In the genomic region with DNA sequence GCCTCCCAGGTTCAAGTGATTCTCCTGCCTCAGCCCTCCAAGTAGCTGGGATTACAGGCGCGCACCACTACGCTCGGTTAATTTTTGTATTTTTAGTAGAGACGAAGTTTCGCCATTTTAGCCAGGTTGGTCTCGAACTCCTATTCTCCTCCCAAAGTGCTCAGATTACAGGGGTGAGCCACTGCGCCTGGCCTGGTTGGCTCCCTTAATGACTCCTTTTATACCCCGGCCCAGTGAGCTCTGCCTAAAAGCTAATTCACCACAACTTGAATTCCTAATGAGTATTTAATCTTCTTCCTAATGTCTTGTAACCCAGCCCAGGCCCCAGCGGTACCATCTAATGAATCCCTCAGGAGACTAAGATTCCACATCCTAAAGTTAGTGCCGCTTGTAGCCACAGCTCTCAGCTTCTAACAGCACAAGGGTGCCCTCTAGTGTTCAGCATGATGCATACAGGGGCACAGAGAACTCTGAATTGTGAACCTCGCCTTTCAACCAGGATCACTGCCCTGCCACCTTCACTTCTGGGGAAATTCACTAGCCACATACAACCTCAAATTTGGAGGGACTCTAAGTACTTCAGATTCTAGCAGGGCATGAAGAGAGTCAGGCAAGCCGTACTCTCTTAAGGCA, we compare ENCODE assay signal across 8 cellular contexts.
DNase-seq lines count a peak whose midpoint lies in the region; TF ChIP-seq lines count a peak whose summit lies in the region.

No MANE protein-coding gene starts in this region.

- DNase-seq in NOMO-1 treated with DMSO at 0.1 percent for 48 hours (lab: John Stamatoyannopoulos, UW; ENCODE audit: unreplicated experiment) (peak; percentile 47), NOMO-1 treated with dmso at 0.1 percent for 144 hours (lab: John Stamatoyannopoulos, UW; ENCODE audit: unreplicated experiment) (no peak), NCI-H1092 (lab: John Stamatoyannopoulos, UW) (peak; percentile 49), T1000 (lab: John Stamatoyannopoulos, UW) (peak; percentile 15), brain microvascular endothelial cell (peak; percentile 46), islet precursor cell (peak; percentile 68)
- peak; percentile 19 to 41 for DNase-seq in stimulated activated CD4-positive, alpha-beta T cell treated with anti-CD3 and anti-CD28 coated beads, Interleukin-2, amount 100 ng/mL, for 48 hours

- no peaks in the 10 kb centered on the region for H3K27me3 ChIP-seq in brain microvascular endothelial cell (replicated peaks)

- H3K4me1 ChIP-seq in HEK293 (ENCODE audit: control insufficient read depth, insufficient read depth, low read length), result no peaks in the 10 kb centered on the region

- TF ChIP-seq CTCF in HEK293 (tag by site-specific recombination; IDR thresholded peaks at IDR 0.05) (peak; percentile 69; the same call in 1 of the 2 replicates), brain microvascular endothelial cell (IDR thresholded peaks at IDR 0.05; ENCODE audit: low read depth, low read length, missing control alignments) (peak; percentile 90)

- CTCF ChIA-PET in HEK293 (lab: Yijun Ruan, JAX), result interaction anchor here (0.6 to 2.5 kb wide), 19 partner anchors 8 to 1997 kb away, joined by 3 to 22 read pairs (median 3); no protein-coding TSS in a partner anchor

- no peaks in the 10 kb centered on the region; the same call in 1 of the 2 replicates for H3K9me3 ChIP-seq in HEK293 (ENCODE audit: control insufficient read depth, insufficient read depth, low read depth, low read length)

- H3K4me3 ChIP-seq in HEK293 (ENCODE audit: low read depth, low read length), result no peak overlapping the region
- H3K4me3 ChIP-seq in brain microvascular endothelial cell (ENCODE audit: low read depth, low read length), result no peak overlapping the region

- no peak overlapping the region for H3K27ac ChIP-seq in HEK293 (ENCODE audit: extremely low read depth, low read depth, low read length)
- H3K27ac ChIP-seq in brain microvascular endothelial cell, result no peak overlapping the region

- in situ Hi-C loops in brain microvascular endothelial cell (cut with HindIII; ENCODE audit: low pct_ligation_motif_present, low sequenced_read_pairs), result no loop called here

- POLR2A ChIA-PET in HEK293 (lab: Yijun Ruan, JAX), result no interaction called here

- H3K36me3 ChIP-seq in HEK293 (ENCODE audit: control insufficient read depth in 2 of 2, insufficient read depth in 1 of 2, low read length in 2 of 2) (no peaks in the 10 kb centered on the region), brain microvascular endothelial cell (replicated peaks) (no peaks in the 10 kb centered on the region)

TF ChIP-seq in HEK293, 187 proteins besides CTCF, POLR2A, EP300 and RAD21:
- TF ChIP-seq, protein P1, sequence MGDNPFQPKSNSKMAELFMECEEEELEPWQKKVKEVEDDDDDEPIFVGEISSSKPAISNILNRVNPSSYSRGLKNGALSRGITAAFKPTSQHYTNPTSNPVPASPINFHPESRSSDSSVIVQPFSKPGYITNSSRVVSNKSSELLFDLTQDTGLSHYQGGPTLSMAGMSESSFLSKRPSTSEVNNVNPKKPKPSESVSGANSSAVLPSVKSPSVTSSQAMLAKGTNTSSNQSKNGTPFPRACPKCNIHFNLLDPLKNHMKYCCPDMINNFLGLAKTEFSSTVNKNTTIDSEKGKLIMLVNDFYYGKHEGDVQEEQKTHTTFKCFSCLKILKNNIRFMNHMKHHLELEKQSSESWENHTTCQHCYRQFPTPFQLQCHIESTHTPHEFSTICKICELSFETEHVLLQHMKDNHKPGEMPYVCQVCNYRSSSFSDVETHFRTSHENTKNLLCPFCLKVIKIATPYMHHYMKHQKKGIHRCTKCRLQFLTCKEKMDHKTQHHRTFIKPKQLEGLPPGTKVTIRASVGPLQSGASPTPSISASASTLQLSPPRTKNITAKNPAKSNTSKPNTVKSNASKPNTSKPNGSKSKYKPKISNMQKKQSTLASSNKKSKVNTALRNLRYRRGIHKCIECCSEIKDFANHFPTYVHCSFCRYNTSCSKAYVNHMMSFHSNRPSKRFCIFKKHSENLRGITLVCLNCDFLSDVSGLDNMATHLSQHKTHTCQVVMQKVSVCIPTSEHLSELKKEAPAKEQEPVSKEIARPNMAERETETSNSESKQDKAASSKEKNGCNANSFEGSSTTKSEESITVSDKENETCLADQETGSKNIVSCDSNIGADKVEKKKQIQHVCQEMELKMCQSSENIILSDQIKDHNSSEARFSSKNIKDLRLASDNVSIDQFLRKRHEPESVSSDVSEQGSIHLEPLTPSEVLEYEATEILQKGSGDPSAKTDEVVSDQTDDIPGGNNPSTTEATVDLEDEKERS (tag by site-specific recombination; IDR thresholded peaks at IDR 0.05), result no peak
- TF ChIP-seq GLIS1 (tag by site-specific recombination; IDR thresholded peaks at IDR 0.05), result no peak
- no peak for TF ChIP-seq ZNF707 (tag by site-specific recombination; IDR thresholded peaks at IDR 0.05)
- TF ChIP-seq PRDM1 (tag by site-specific recombination; IDR thresholded peaks at IDR 0.05), result 0 out of 2 replicates have a peak, but pooled peaks have one; percentile 11
- TF ChIP-seq ZNF157 (tag by site-specific recombination; IDR thresholded peaks at IDR 0.05), result no peak
- no peak for TF ChIP-seq ZNF555 (tag by site-specific recombination; conservative IDR thresholded peaks at IDR 0.05)
- TF ChIP-seq ZNF660 (tag by site-specific recombination; IDR thresholded peaks at IDR 0.05), result peak; percentile 66
- no peak for TF ChIP-seq GLI2 (tag by site-specific recombination; IDR thresholded peaks at IDR 0.05; ENCODE audit: borderline replicate concordance, low read depth)
- no peak for TF ChIP-seq ZNF292 (tag by site-specific recombination; IDR thresholded peaks at IDR 0.05; ENCODE audit: borderline replicate concordance, low read depth)
- no peak for TF ChIP-seq ZEB2 (tag by site-specific recombination; IDR thresholded peaks at IDR 0.05)
- peak; percentile 98 for TF ChIP-seq ZNF654 (tag by site-specific recombination; IDR thresholded peaks at IDR 0.05; ENCODE audit: low read depth)
- TF ChIP-seq ZSCAN30 (tag by site-specific recombination; IDR thresholded peaks at IDR 0.05), result 0 out of 2 replicates have a peak, but pooled peaks have one; percentile 24
TF ChIP-seq in HEK293: peak in this region for 4.
